ENCODE assay signal across 8 cellular contexts in the genomic region with DNA sequence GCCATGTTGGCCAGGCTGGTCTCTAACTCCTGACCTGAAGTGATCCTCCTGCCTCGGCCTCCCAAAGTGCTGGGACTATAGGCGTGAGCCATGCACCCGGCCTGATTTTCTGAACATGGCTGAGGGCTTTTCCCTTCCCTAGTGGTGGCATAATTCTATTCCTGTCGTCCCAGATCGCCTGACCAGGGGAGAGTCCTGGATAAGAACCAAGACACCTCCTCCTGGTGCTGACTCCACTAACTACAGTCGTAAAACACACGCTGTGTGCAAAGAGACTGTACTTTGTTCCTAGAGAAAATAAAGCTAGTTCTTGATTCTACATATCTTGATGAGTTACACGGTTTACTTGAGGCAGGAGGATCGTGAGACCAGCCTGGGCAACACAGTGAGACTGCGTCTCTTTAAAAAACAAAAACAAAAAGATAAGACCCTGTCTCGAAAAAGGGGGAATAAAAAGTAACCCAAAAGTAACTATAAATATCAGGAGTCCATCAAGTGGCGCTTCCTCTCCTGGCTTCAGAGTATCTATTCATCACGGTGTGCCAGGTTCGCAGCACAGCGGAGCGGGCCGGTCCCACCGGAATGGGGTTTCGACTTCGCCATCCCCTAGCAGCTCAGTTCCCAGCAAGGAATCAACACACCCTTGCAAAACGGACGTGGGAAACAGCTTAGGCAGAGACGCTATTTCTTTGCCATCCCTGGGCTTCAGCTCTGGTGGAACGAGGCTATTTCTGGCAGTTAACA. TPM values are rescaled to one million over a fixed set of nuclear protein-coding genes. Genes with fewer than 3 reads are reported as not detected.
DNase-seq lines count a peak whose midpoint lies in the region; ATAC-seq and TF ChIP-seq lines count a peak whose summit lies in the region.

No MANE protein-coding gene starts in this region.

- no peak for TF ChIP-seq POLR2A in suprapubic skin (IDR thresholded peaks at IDR 0.05)

- H3K27ac ChIP-seq in suprapubic skin, result peak overlapping the region; percentile 88

- H3F3A ChIP-seq in Loucy (ENCODE audit: low read depth), result no peaks in the 10 kb centered on the region

- TF ChIP-seq EP300 in suprapubic skin (IDR thresholded peaks at IDR 0.05), result no peak

- H3K27me3 ChIP-seq in Loucy (ENCODE audit: insufficient read depth, low read length, poor library complexity, severe bottlenecking), result no peaks in the 10 kb centered on the region
- H3K27me3 ChIP-seq in kidney epithelial cell (ENCODE audit: control insufficient read depth, insufficient read depth, low read length), result no peaks in the 10 kb centered on the region
- H3K27me3 ChIP-seq in suprapubic skin, result no peaks in the 10 kb centered on the region

- H3K4me3 ChIP-seq in Loucy (ENCODE audit: low read length, poor library complexity, severe bottlenecking) (peak overlapping the region; percentile 97), kidney epithelial cell (ENCODE audit: low read depth, low read length) (peak overlapping the region; percentile 87), suprapubic skin (peak overlapping the region; percentile 84)

- peak overlapping the region; percentile 78 for H3K4me2 ChIP-seq in Loucy (ENCODE audit: low read depth, low read length, poor library complexity, severe bottlenecking)

- H3K36me3 ChIP-seq in Loucy (ENCODE audit: insufficient read depth, low read length), result peaks cover 6% of the 10 kb centered on the region; the same call in 1 of the 2 replicates
- peaks cover 6% of the 10 kb centered on the region for H3K36me3 ChIP-seq in kidney epithelial cell (ENCODE audit: control insufficient read depth, insufficient read depth, low read length)
- H3K36me3 ChIP-seq in suprapubic skin, result peaks cover 26% of the 10 kb centered on the region

- peaks cover 89% of the 10 kb centered on the region for H3K79me2 ChIP-seq in Loucy (ENCODE audit: insufficient read depth, low read length)

- 14% methylated on average over 22 of the region's 24 CpGs for WGBS in suprapubic skin

- ATAC-seq in GM21737 (IDR thresholded peaks at IDR 0.05; ENCODE audit: unreplicated experiment) (no peak), HG02870 (IDR thresholded peaks at IDR 0.05; ENCODE audit: unreplicated experiment) (no peak)

- H3K4me1 ChIP-seq in Loucy (ENCODE audit: insufficient read depth, low read length, poor library complexity, severe bottlenecking), result peaks cover 30% of the 10 kb centered on the region
- H3K4me1 ChIP-seq in suprapubic skin, result peaks cover 32% of the 10 kb centered on the region

- peak overlapping the region; percentile 99 for H3K9ac ChIP-seq in Loucy (ENCODE audit: low read depth, low read length, poor library complexity, severe bottlenecking)

- 0 out of 2 replicates have a peak, but pooled peaks have one; percentile 30 for TF ChIP-seq CTCF in Loucy (conservative IDR thresholded peaks at IDR 0.05; ENCODE audit: low read length)
- TF ChIP-seq CTCF in kidney epithelial cell (IDR thresholded peaks at IDR 0.05; ENCODE audit: insufficient read depth, low read length, poor library complexity, severe bottlenecking), result peak; percentile 37
- no peak for TF ChIP-seq CTCF in suprapubic skin (IDR thresholded peaks at IDR 0.05)

- H3K9me3 ChIP-seq in Loucy (ENCODE audit: insufficient read depth, low read depth, low read length), result no peaks in the 10 kb centered on the region
- no peaks in the 10 kb centered on the region for H3K9me3 ChIP-seq in suprapubic skin

- peak overlapping the region; percentile 87 for H2AFZ ChIP-seq in Loucy (ENCODE audit: low read length)

- DNase-seq in NCI-H2227 (lab: John Stamatoyannopoulos, UW; ENCODE audit: unreplicated experiment) (peak; percentile 22), NCI-H2227 treated with DMSO at 0.1 percent for 48 hours (lab: John Stamatoyannopoulos, UW) (no peak), astrocyte of the hippocampus (ENCODE audit: low read depth, low spot score) (peak; percentile 74), kidney epithelial cell (ENCODE audit: low read depth) (no peak), suprapubic skin (ENCODE audit: low spot score in 2 of 2) (no peak)

- peaks cover 27% of the 10 kb centered on the region for H4K20me1 ChIP-seq in Loucy (ENCODE audit: insufficient read depth, low read length, poor library complexity, severe bottlenecking)

- no peaks in the 10 kb centered on the region for H3K9me2 ChIP-seq in Loucy (replicated peaks; ENCODE audit: low read depth, low read length)

RNA-seq across cellular contexts. Expression of gene SDF4, which starts 1.0 kb away (rescaled TPM):
- total RNA-seq in kidney epithelial cell (146 and 153 TPM in 2 replicates), suprapubic skin (10 to 100 TPM; 57.5 to 87.6 (median 73.1) TPM)

RNA-seq across cellular contexts. Expression of gene B3GALT6, which starts 1.2 kb away (rescaled TPM):
- total RNA-seq in kidney epithelial cell (43.7 and 48.6 TPM in 2 replicates), suprapubic skin (10 to 100 TPM in 3 of 4 donors, 1 to 10 TPM in 1; 9.3 to 24.4 (median 16.4) TPM)

RNA-seq across cellular contexts. Expression of gene C1QTNF12, which starts 15.7 kb away (rescaled TPM):
- total RNA-seq in kidney epithelial cell (0.88 and 1.4 TPM in 2 replicates), suprapubic skin (10 to 100 TPM in 1 of 4 donors, 1 to 10 TPM in 3; 4.3 to 23.5 (median 7.1) TPM)

RNA-seq across cellular contexts. Expression of gene TNFRSF4, which starts 16.9 kb away (rescaled TPM):
- total RNA-seq in kidney epithelial cell, result 0.25 and 3.6 TPM in 2 replicates
- 1 to 10 TPM in 1 of 4 donors, under 1 TPM in 2, not detected in 1; 0.42 to 1.4 (median 0.72) TPM for total RNA-seq in suprapubic skin

RNA-seq across cellular contexts. Expression of gene TNFRSF18, which starts 24.4 kb away (rescaled TPM):
- 0.67 and 2.1 TPM in 2 replicates for total RNA-seq in kidney epithelial cell
- 10 to 100 TPM; 24.4 to 62.1 (median 33.5) TPM for total RNA-seq in suprapubic skin

Comparison
In these comparisons a context has a peak if more than half of its experiments do, and no peak if none do; other contexts are left out.
1. DNase-seq: peak in NCI-H2227 (single experiment) and astrocyte of the hippocampus (single experiment); none in NCI-H2227 treated with DMSO at 0.1 percent for 48 hours (single experiment), kidney epithelial cell (single experiment) and suprapubic skin (0 of 2).
2. CTCF ChIP-seq: peak in Loucy (single experiment) and kidney epithelial cell (single experiment); none in suprapubic skin (0 of 2).
3. Peak in every context shown above with its lines, with median percentiles within 50 percentile points of each other: H3K4me3 ChIP-seq.